In the genomic region with DNA sequence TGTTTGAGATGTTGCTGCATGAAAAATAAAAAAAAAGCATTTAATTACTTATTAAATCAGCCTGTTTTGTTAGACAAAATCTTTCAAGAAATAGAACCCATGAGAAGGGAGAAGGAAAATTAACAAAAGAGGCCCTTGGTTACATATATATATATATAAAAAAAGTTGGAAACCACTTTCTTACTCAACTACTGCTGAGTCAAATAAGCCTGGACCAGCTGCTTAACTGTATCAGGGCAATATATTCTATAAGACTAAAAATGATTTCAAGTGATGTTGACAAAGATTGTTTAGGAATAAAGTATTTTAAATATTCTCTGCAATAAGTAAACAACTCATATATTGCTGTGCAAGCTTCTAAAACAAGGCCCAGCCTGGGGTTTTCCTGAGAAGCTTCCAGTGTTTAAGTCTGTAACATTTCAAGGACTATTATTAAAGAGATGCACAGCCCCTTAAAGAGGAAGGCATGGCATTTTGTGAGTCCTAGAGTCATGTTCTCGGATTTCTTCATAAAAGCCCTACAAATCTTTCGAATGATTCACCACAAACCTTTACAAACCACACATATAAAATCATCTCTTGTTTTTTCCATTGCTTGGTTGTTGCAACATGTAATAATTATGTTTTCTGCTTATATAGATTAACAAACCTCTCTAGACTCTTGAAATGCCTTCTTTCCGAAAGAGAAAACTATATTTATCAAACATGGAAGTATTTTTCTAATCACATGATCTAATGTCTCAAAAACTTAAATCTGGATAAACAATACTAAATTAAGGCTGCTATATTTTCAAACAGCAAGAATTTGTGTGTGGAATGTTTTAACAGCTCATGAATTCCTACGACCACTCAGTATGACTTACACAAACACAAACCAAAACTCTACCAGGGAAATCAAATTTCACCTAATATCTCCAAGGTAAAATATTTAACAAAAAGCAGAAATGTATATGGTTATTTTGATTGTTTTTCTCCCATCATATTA, we compare ENCODE assay signal across 14 cellular contexts. TPM values are rescaled to one million over a fixed set of nuclear protein-coding genes. Genes with fewer than 3 reads are reported as not detected.
A peak's percentile ranks its signal among the peaks of the same experiment; 100 is the strongest.
DNase-seq lines count a peak whose midpoint lies in the region; ATAC-seq and TF ChIP-seq lines count a peak whose summit lies in the region.
"Had no signal": no experiment of that assay in that cellular context is flagged by ENCODE, and none has a peak within 500 bp of the region (broad histone marks: within the 10 kb centered on the region; RNA-seq: fewer than 3 reads in every experiment).

No MANE protein-coding gene starts in this region.

- no peak overlapping the region for H3K4me3 Mint-ChIP-seq in nephron progenitor cell
- H3K4me3 Mint-ChIP-seq: activated CD8-positive, alpha-beta T cell treated with anti-CD3 and anti-CD28 coated beads for 36 hours; activated naive CD8-positive, alpha-beta T cell treated with anti-CD3 and anti-CD28 coated beads, Interleukin-2, amount 10 ng/mL, durations not matched to agents 7 days and 5 days had no signal

- TF ChIP-seq CTCF in choroid plexus epithelial cell (conservative IDR thresholded peaks at IDR 0.05; ENCODE audit: low read depth, low read length) (no peak), nephron progenitor cell (IDR thresholded peaks at IDR 0.05) (no peak)

- H3K4me3 ChIP-seq in choroid plexus epithelial cell (ENCODE audit: low read depth, low read length) (no peak overlapping the region), skeletal muscle satellite cell (ENCODE audit: low read length) (peak overlapping the region; percentile 42)
- H3K4me3 ChIP-seq: suprapubic skin had no signal

- DNase-seq in ELR (ENCODE audit: low read depth) (peak; percentile 85), NOMO-1 (lab: John Stamatoyannopoulos, UW; ENCODE audit: unreplicated experiment in 2 of 2) (peak; percentile 42 to 74), choroid plexus epithelial cell (ENCODE audit: low read depth) (peak; percentile 93), nephron progenitor cell (no peak)
- no peak for DNase-seq in activated CD4-positive, alpha-beta T cell treated with anti-CD3 and anti-CD28 coated beads for 48 hours
- DNase-seq: activated CD8-positive, alpha-beta T cell treated with anti-CD3 and anti-CD28 coated beads for 36 hours; activated naive CD8-positive, alpha-beta T cell treated with anti-CD3 and anti-CD28 coated beads, Interleukin-2, amount 10 ng/mL, durations not matched to agents 7 days and 5 days; DMS79 treated with DMSO at 0.1 percent for 48 hours; nucleus accumbens; stimulated activated CD4-positive, alpha-beta T cell treated with anti-CD3 and anti-CD28 coated beads, Interleukin-4, amount 100 ng/mL, for 1 hour had no signal

- H3K27ac Mint-ChIP-seq in nephron progenitor cell: no peak overlapping the region
- H3K27ac Mint-ChIP-seq: activated CD8-positive, alpha-beta T cell treated with anti-CD3 and anti-CD28 coated beads for 36 hours; activated naive CD8-positive, alpha-beta T cell treated with anti-CD3 and anti-CD28 coated beads, Interleukin-2, amount 10 ng/mL, durations not matched to agents 7 days and 5 days had no signal

- H3K4me2 ChIP-seq in skeletal muscle satellite cell (ENCODE audit: low read length): peak overlapping the region; percentile 54

- H3K9me3 Mint-ChIP-seq in nephron progenitor cell: no peaks in the 10 kb centered on the region
- H3K9me3 Mint-ChIP-seq: activated CD8-positive, alpha-beta T cell treated with anti-CD3 and anti-CD28 coated beads for 36 hours; activated naive CD8-positive, alpha-beta T cell treated with anti-CD3 and anti-CD28 coated beads, Interleukin-2, amount 10 ng/mL, durations not matched to agents 7 days and 5 days had no signal

- H3K9ac ChIP-seq in skeletal muscle satellite cell (ENCODE audit: low read depth, low read length): peak overlapping the region; percentile 40

- H3K27me3 Mint-ChIP-seq in nephron progenitor cell (ENCODE audit: low read depth, poor library complexity): peaks cover 7% of the 10 kb centered on the region
- H3K27me3 Mint-ChIP-seq: activated CD8-positive, alpha-beta T cell treated with anti-CD3 and anti-CD28 coated beads for 36 hours; activated naive CD8-positive, alpha-beta T cell treated with anti-CD3 and anti-CD28 coated beads, Interleukin-2, amount 10 ng/mL, durations not matched to agents 7 days and 5 days had no signal

- H3K36me3 ChIP-seq in skeletal muscle satellite cell (ENCODE audit: insufficient read depth, low read length): no peaks in the 10 kb centered on the region
- H3K36me3 ChIP-seq: suprapubic skin had no signal

- no peaks in the 10 kb centered on the region for H3K9me3 ChIP-seq in skeletal muscle satellite cell (replicated peaks; ENCODE audit: low read length)
- H3K9me3 ChIP-seq: suprapubic skin had no signal

- ATAC-seq in GM21367 (IDR thresholded peaks at IDR 0.05; ENCODE audit: unreplicated experiment): no peak
- ATAC-seq in HG02885 (IDR thresholded peaks at IDR 0.05; ENCODE audit: poor library complexity, unreplicated experiment): no peak
- ATAC-seq: activated CD8-positive, alpha-beta T cell treated with anti-CD3 and anti-CD28 coated beads for 36 hours had no signal

- H3K4me1 ChIP-seq in skeletal muscle satellite cell (ENCODE audit: control insufficient read depth, insufficient read depth, low read length): peaks cover 32% of the 10 kb centered on the region

- no peaks in the 10 kb centered on the region for H3K36me3 Mint-ChIP-seq in nephron progenitor cell (ENCODE audit: low read depth)
- H3K36me3 Mint-ChIP-seq: activated naive CD8-positive, alpha-beta T cell treated with anti-CD3 and anti-CD28 coated beads, Interleukin-2, amount 10 ng/mL, durations not matched to agents 7 days and 5 days had no signal

- peaks cover 25% of the 10 kb centered on the region for H3K4me1 Mint-ChIP-seq in nephron progenitor cell
- H3K4me1 Mint-ChIP-seq: activated naive CD8-positive, alpha-beta T cell treated with anti-CD3 and anti-CD28 coated beads, Interleukin-2, amount 10 ng/mL, durations not matched to agents 7 days and 5 days had no signal

- no peaks in the 10 kb centered on the region for H3K27me3 ChIP-seq in skeletal muscle satellite cell (ENCODE audit: control insufficient read depth, insufficient read depth, low read length)
- H3K27me3 ChIP-seq: suprapubic skin had no signal

RNA-seq across cellular contexts. Expression of a gene that starts 14.3 kb away (rescaled TPM):
- 5.0 and 7.1 TPM in 2 replicates for total RNA-seq in skeletal muscle satellite cell (2012; rRNA removed)

Comparison
In these comparisons a context has a peak if more than half of its experiments do, and no peak if none do; other contexts are left out.
1. DNase-seq: peak in ELR (single experiment), NOMO-1 (2 of 2) and choroid plexus epithelial cell (single experiment); none in nephron progenitor cell (single experiment) and activated CD4-positive, alpha-beta T cell treated with anti-CD3 and anti-CD28 coated beads for 48 hours (single experiment).